7 cellular contexts compared by ENCODE assay signal in genomic region chrX:18934708-18935107, GRCh38.
"Had no signal": no experiment of that assay in that cellular context is flagged by ENCODE, and none has a peak within 500 bp of the region (broad histone marks: within the 10 kb centered on the region; RNA-seq: fewer than 3 reads in every experiment).

No MANE protein-coding gene starts in this region.

- FAIRE-seq: HTR-8/SVneo, K562 had no signal

- H3K4me3 Mint-ChIP-seq: IgD-negative memory B cell had no signal

- H3K27me3 Mint-ChIP-seq: IgD-negative memory B cell had no signal

- ATAC-seq: K562 had no signal

- H3K9me3 Mint-ChIP-seq: IgD-negative memory B cell had no signal

- H3K4me1 Mint-ChIP-seq: IgD-negative memory B cell had no signal

- H3K36me3 Mint-ChIP-seq: IgD-negative memory B cell had no signal

- H3K4me3 ChIP-seq: K562 had no signal

- H3K27ac ChIP-seq: HL-60 had no signal

- DNase-seq: IMR-90, KBM-7, KG1 had no signal
